Comparison of ENCODE assay signal across 14 cellular contexts in the genomic region with DNA sequence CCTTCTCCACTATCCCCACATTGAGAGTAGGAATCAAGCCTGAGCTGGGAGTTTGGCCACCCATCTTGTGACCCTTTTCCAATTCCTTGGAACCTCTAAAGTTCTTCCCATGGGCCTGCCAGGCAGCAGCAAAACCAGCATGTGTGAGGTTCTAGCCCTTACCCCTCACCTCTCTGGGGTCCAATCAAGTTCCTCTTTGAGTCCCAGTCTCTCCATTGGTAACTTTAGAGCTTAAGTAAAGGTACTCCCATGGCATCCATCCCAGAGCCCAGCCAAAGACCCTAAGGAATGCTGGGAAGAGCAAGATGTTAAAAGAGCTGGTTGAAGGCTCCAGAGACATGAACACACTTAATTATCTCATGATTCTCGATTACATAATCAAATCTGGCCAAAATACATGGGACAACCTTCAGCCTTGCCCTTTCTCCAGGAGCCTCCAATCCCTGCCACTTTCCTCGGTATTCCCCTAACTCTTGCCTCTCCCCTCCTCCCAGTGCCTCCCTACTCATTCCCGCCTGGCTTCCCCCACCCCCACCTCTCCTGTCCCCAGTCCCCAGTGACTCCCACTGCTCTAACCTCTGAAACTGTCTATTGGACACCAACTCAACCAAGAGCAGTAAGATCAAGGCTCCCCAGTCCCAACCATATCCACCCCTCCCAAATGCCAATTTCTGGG. TPM values are rescaled to one million over a fixed set of nuclear protein-coding genes. Genes with fewer than 3 reads are reported as not detected.
A peak's percentile ranks its signal among the peaks of the same experiment; 100 is the strongest.
DNase-seq lines count a peak whose midpoint lies in the region; ATAC-seq, FAIRE-seq and TF ChIP-seq lines count a peak whose summit lies in the region.
"Had no signal": no experiment of that assay in that cellular context is flagged by ENCODE, and none has a peak within 500 bp of the region (broad histone marks: within the 10 kb centered on the region; RNA-seq: fewer than 3 reads in every experiment).

No MANE protein-coding gene starts in this region.

- H3K4me3 ChIP-seq in Caco-2 (ENCODE audit: low read depth, low read length) (no peak overlapping the region), skin epidermis (no peak overlapping the region), SJCRH30 (no peak overlapping the region)

- H3K4me1 Mint-ChIP-seq in Caco-2 (ENCODE audit: low read depth, unreplicated experiment), result peaks cover 28% of the 10 kb centered on the region
- peaks cover 11 to 20% (median 14%) of the 10 kb centered on the region in 3 donors for H3K4me1 Mint-ChIP-seq in T-cell

- peak overlapping the region; percentile 74 for H3K27ac Mint-ChIP-seq in Caco-2 (ENCODE audit: unreplicated experiment)
- H3K27ac Mint-ChIP-seq in T-cell, result peak overlapping the region; percentile 25 to 73

- no peak for ATAC-seq in T-cell (replicated peaks in 1 of 4)
- ATAC-seq in HG03135 (IDR thresholded peaks at IDR 0.05; ENCODE audit: unreplicated experiment), result no peak

- CTCF ChIA-PET in Caco-2 (lab: Charles Lee), result interaction anchor here (1.0 kb wide), 1 partner anchor 160 kb away, joined by 4 read pairs; no protein-coding TSS in a partner anchor
- CTCF ChIA-PET in T-cell (lab: Charles Lee), result interaction anchor here (0.5 to 2.8 kb wide), 3 partner anchors 9 to 1280 kb away, joined by 3 to 13 read pairs (median 3); partner anchors contain the start of gene COPZ1 (in 1 of the 2)

- H3K27ac ChIP-seq in skin epidermis (peak overlapping the region in 15 of 21 experiments; percentile 78 to 99 (median 93)), SJCRH30 (no peak overlapping the region)

- H3K4me1 ChIP-seq in Caco-2, result peaks cover 51% of the 10 kb centered on the region
- H3K4me1 ChIP-seq in SJCRH30, result peaks cover 19% of the 10 kb centered on the region

- no peak for FAIRE-seq in D721Med (lab: Jason Lieb, UNC)
- FAIRE-seq: endometrium had no signal

- H3K9me3 ChIP-seq in Caco-2 (no peaks in the 10 kb centered on the region), SJCRH30 (replicated peaks) (no peaks in the 10 kb centered on the region)

- BruUV-seq in Caco-2 (replicated peaks; lab: Mats Ljungman, UMichigan), result no TSS peak

- H3K36me3 ChIP-seq in Caco-2 (ENCODE audit: control insufficient read depth, insufficient read depth, low read length) (no peaks in the 10 kb centered on the region), SJCRH30 (peaks cover 8% of the 10 kb centered on the region)

- H3K27me3 Mint-ChIP-seq in Caco-2 (ENCODE audit: insufficient read depth, unreplicated experiment) (no peaks in the 10 kb centered on the region), T-cell (no peaks in the 10 kb centered on the region)

- intact Hi-C loops in Caco-2 (cut with micrococcal nuclease; ENCODE audit: unreplicated experiment), result loop anchor here (5.0 kb wide), 1 partner anchor 163 kb away; no protein-coding TSS in a partner anchor

- H3K27me3 ChIP-seq in Caco-2 (replicated peaks; ENCODE audit: control insufficient read depth, insufficient read depth, low read length) (no peaks in the 10 kb centered on the region), SJCRH30 (no peaks in the 10 kb centered on the region)

- TF ChIP-seq CTCF in Caco-2 (IDR thresholded peaks at IDR 0.05; ENCODE audit: insufficient read depth in 1 of 2, low read depth in 1 of 2, low read length in 1 of 2, severe bottlenecking in 1 of 2, unreplicated experiment in 1 of 2) (no peak), D721Med (IDR thresholded peaks at IDR 0.05; ENCODE audit: insufficient read depth, missing control alignments) (no peak)

- no peaks in the 10 kb centered on the region for H3K9me3 Mint-ChIP-seq in Caco-2 (ENCODE audit: unreplicated experiment)
- H3K9me3 Mint-ChIP-seq in T-cell, result no peaks in the 10 kb centered on the region

- H3K4me3 Mint-ChIP-seq in Caco-2 (ENCODE audit: unreplicated experiment) (peak overlapping the region; percentile 87), T-cell (peak overlapping the region; percentile 13 to 92 (median 91))

- DNase-seq in Caco-2, result no peak
- peak in 1 of 34 experiments; percentile 5 for DNase-seq in T-cell
- peak; percentile 14 for DNase-seq in iPS-NIHi7 (ENCODE audit: extremely low spot score)
- no peak for DNase-seq in GDM1 (lab: John Stamatoyannopoulos, UW)
- DNase-seq in D721Med (ENCODE audit: insufficient read length, low spot score), result no peak
- DNase-seq in SJCRH30, result no peak
- DNase-seq: activated effector memory CD4-positive, alpha-beta T cell treated with Interleukin-2 at 50 U/mL for 16 hours; kidney glomerular epithelial cell; NCI-H524 had no signal

- POLR2A ChIA-PET in Caco-2 (lab: Charles Lee), result interaction anchor here (1.2 kb wide), 1 partner anchor 39 kb away, joined by 4 read pairs; the partner anchor contains the start of gene EIF4B
- POLR2A ChIA-PET in T-cell (lab: Charles Lee), result interaction anchor here in 1 of 2 donors (0.6 kb wide), 2 partner anchors 28 to 195 kb away, joined by 3 to 4 read pairs; no protein-coding TSS in a partner anchor

- H3K36me3 Mint-ChIP-seq in Caco-2 (ENCODE audit: insufficient read depth, unreplicated experiment), result peaks cover 68% of the 10 kb centered on the region
- H3K36me3 Mint-ChIP-seq in T-cell, result peaks cover 5% of the 10 kb centered on the region

RNA-seq across cellular contexts. Expression of gene TNS2, which starts 4.8 kb away (rescaled TPM):
- total RNA-seq in Caco-2 (2022), result 2.4 and 4.4 TPM in 2 replicates
- 1 to 10 TPM; 2.5 to 5.1 (median 3.0) TPM for total RNA-seq in T-cell
- total RNA-seq in SJCRH30 (2014; rRNA removed; shearing (Covaris generic)), result 13.3 and 16.1 TPM in 2 replicates

RNA-seq across cellular contexts. Expression of gene SPRYD3, which starts 34.2 kb away (rescaled TPM):
- 8.2 and 8.8 TPM in 2 replicates for total RNA-seq in Caco-2 (2022)
- 10 to 100 TPM; 29.3 to 65.0 (median 58.2) TPM for total RNA-seq in T-cell
- 8.9 and 10.4 TPM in 2 replicates for total RNA-seq in SJCRH30 (2014; rRNA removed; shearing (Covaris generic))

RNA-seq across cellular contexts. Expression of gene EIF4B, which starts 38.8 kb away (rescaled TPM):
- total RNA-seq in Caco-2 (2022), result 445 and 452 TPM in 2 replicates
- 100 to 1,000 TPM; 710 to 755 (median 729) TPM for total RNA-seq in T-cell
- 505 and 541 TPM in 2 replicates for total RNA-seq in SJCRH30 (2014; rRNA removed; shearing (Covaris generic))

RNA-seq across cellular contexts. Expression of gene IGFBP6, which starts 52.4 kb away (rescaled TPM):
- total RNA-seq in Caco-2 (2022) (34.7 and 43.3 TPM in 2 replicates), T-cell (1 to 10 TPM in 1 of 5 donors, under 1 TPM in 2, not detected in 2; 0.67 to 1.4 (median 0.79) TPM)
- total RNA-seq in SJCRH30 (2014; rRNA removed; shearing (Covaris generic)), result 11.5 and 13.0 TPM in 2 replicates
- total RNA-seq: T-helper 1 cell treated with Interleukin-12 subunit alpha and Interleukin-12 subunit beta and Interleukin-4 antibody, amounts not matched to agents 30 ng/mL and 1 ng/mL, for 36 hours had no signal

RNA-seq across cellular contexts. Expression of gene SOAT2, which starts 58.3 kb away (rescaled TPM):
- total RNA-seq in Caco-2 (2022) (6.5 and 9.7 TPM in 2 replicates), T-cell (1 to 10 TPM in 2 of 5 donors, under 1 TPM in 3; 0.82 to 1.6 (median 0.89) TPM)
- not detected in 2 replicates for total RNA-seq in SJCRH30 (2014; rRNA removed; shearing (Covaris generic))
- total RNA-seq: G401; T-helper 1 cell treated with Interleukin-12 subunit alpha and Interleukin-12 subunit beta and Interleukin-4 antibody, amounts not matched to agents 30 ng/mL and 1 ng/mL, for 36 hours had no signal
